Comparison of ENCODE assay signal across 8 cellular contexts in the genomic region with DNA sequence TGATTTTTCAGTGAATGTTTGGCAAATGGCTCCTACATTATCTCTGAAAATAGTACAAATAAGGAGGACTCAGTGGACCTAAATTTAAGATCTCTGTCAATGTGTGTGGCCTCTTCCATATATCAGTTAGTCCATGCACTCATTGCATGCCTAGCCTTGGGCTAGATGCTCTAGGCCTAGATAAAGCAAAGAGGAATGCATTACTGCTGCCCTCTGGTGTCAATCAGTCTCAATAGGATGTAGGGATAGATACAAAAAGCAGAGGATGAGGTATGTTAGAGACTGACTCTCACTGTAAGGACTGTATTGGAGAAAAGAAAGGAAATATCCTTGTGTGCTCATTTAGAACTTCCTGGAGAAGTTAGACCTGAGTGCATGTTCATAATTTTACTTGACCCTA. TPM values are rescaled to one million over a fixed set of nuclear protein-coding genes. Genes with fewer than 3 reads are reported as not detected.
DNase-seq lines count a peak whose midpoint lies in the region; ATAC-seq, FAIRE-seq and TF ChIP-seq lines count a peak whose summit lies in the region.

No MANE protein-coding gene starts in this region.

- H3K36me3 ChIP-seq in tibial nerve: no peaks in the 10 kb centered on the region

- no peak for TF ChIP-seq EP300 in tibial nerve (IDR thresholded peaks at IDR 0.05)

- H3K9me3 ChIP-seq in tibial nerve: peaks cover 0 to 10% (median 0%) of the 10 kb centered on the region in 4 donors

- H3K36me3 Mint-ChIP-seq in naive B cell: peaks cover 7 to 16% of the 10 kb centered on the region in 2 donors

- H3K27ac ChIP-seq in tibial nerve: no peak overlapping the region

- TF ChIP-seq POLR2A in GM12892 (IDR thresholded peaks at IDR 0.05; ENCODE audit: low read depth, low read length) (no peak), tibial nerve (IDR thresholded peaks at IDR 0.05) (no peak)

- H3K27me3 ChIP-seq in tibial nerve: no peaks in the 10 kb centered on the region

- H3K4me1 ChIP-seq in tibial nerve: no peaks in the 10 kb centered on the region

- FAIRE-seq in GM12892 (lab: Jason Lieb, UNC): peak; percentile 60

- ATAC-seq in naive B cell (ENCODE audit: low read depth in 2 of 2) (peak; percentile 48 to 65), HG03095 (IDR thresholded peaks at IDR 0.05; ENCODE audit: unreplicated experiment) (no peak), HG03460 (IDR thresholded peaks at IDR 0.05; ENCODE audit: unreplicated experiment) (no peak)

- H3K4me3 ChIP-seq in AG10803 (ENCODE audit: low read length) (no peak overlapping the region), choroid plexus epithelial cell (ENCODE audit: low read depth, low read length) (no peak overlapping the region), tibial nerve (no peak overlapping the region)

- H3K27ac Mint-ChIP-seq in naive B cell: peak overlapping the region in 1 of 6 donors; percentile 85

- H3K27me3 Mint-ChIP-seq in naive B cell: no peaks in the 10 kb centered on the region

- no peak overlapping the region for H3K4me3 Mint-ChIP-seq in naive B cell

- DNase-seq in AG10803 (ENCODE audit: low read depth) (no peak), GM12892 (ENCODE audit: insufficient read length) (no peak), NCI-H526 treated with DMSO at 0.1 percent for 48 hours (lab: John Stamatoyannopoulos, UW) (peak; percentile 82), choroid plexus epithelial cell (ENCODE audit: low read depth) (peak; percentile 5), naive B cell (peak; percentile 11), tibial nerve (ENCODE audit: low spot score in 2 of 2) (no peak)

- TF ChIP-seq CTCF in AG10803 (conservative IDR thresholded peaks at IDR 0.05; ENCODE audit: low read length) (0 out of 2 replicates have a peak, but pooled peaks have one; percentile 1), choroid plexus epithelial cell (conservative IDR thresholded peaks at IDR 0.05; ENCODE audit: low read depth, low read length) (peak; percentile 12), tibial nerve (IDR thresholded peaks at IDR 0.05) (peak in 1 of 5 experiments; percentile 20)

- H3K9me3 Mint-ChIP-seq in naive B cell: peaks cover 4 to 14% (median 8%) of the 10 kb centered on the region in 7 donors

- peaks cover 11 to 13% (median 13%) of the 10 kb centered on the region in 3 donors for H3K4me1 Mint-ChIP-seq in naive B cell

RNA-seq across cellular contexts. Expression of a gene that starts 42.0 kb away (rescaled TPM):
- polyA plus RNA-seq in GM12892 (2012; ENCODE audit: missing spikeins): not detected
- polyA plus RNA-seq in naive B cell (ENCODE audit: low read depth in 6 of 6): not detected
- total RNA-seq in tibial nerve: 1 to 10 TPM in 2 of 4 donors, not detected in 2; 1.8 to 1.9 TPM

RNA-seq across cellular contexts. Expression of a gene that starts 52.4 kb away (rescaled TPM):
- 0.72 TPM for polyA plus RNA-seq in GM12892 (2012; ENCODE audit: missing spikeins)
- polyA plus RNA-seq in naive B cell (ENCODE audit: low read depth in 6 of 6): 10 to 100 TPM in 2 of 6 donors, 1 to 10 TPM in 4; 1.5 to 11.3 (median 3.3) TPM
- total RNA-seq in tibial nerve: 100 to 1,000 TPM in 1 of 4 donors, 10 to 100 TPM in 3; 53.1 to 103 (median 71.4) TPM

Comparison
In these comparisons a context has a peak if more than half of its experiments do, and no peak if none do; other contexts are left out.
1. DNase-seq: peak in NCI-H526 treated with DMSO at 0.1 percent for 48 hours (single experiment), choroid plexus epithelial cell (single experiment) and naive B cell (single experiment); none in AG10803 (single experiment), GM12892 (single experiment) and tibial nerve (0 of 2).
2. ATAC-seq: peak in naive B cell (2 of 2); none in HG03095 (single experiment) and HG03460 (single experiment).